ENCODE assay signal across 13 cellular contexts in genomic region chr2:30580394-30580793, GRCh38.
"Had no signal": no experiment of that assay in that cellular context is flagged by ENCODE, and none has a peak within 500 bp of the region (broad histone marks: within the 10 kb centered on the region; RNA-seq: fewer than 3 reads in every experiment).

No MANE protein-coding gene starts in this region.

- H3K27me3 Mint-ChIP-seq: activated naive CD8-positive, alpha-beta T cell; dendritic cell treated with granulocyte-macrophage colony-stimulating factor and Interleukin-4, amounts not matched to agents 40 ng/mL and 50 ng/mL, for 4 days; effector memory CD8-positive, alpha-beta T cell; naive thymus-derived CD4-positive, alpha-beta T cell had no signal

- H3K4me1 Mint-ChIP-seq: mesothelial cell of epicardium had no signal

- ATAC-seq: effector memory CD8-positive, alpha-beta T cell; gastroesophageal sphincter; naive thymus-derived CD4-positive, alpha-beta T cell had no signal

- H3K9me3 Mint-ChIP-seq: activated T-helper 2 cell treated with anti-CD3 and anti-CD28 coated beads, Interferon-gamma antibody, Interleukin-2, Interleukin-4, amounts not matched to agents 10 μg/mL and 5 μg/mL and 100 μg/mL, durations not matched to agents 14 hours and 24 hours and 36 hours; dendritic cell treated with granulocyte-macrophage colony-stimulating factor and Interleukin-4, amounts not matched to agents 40 ng/mL and 50 ng/mL, for 4 days; effector memory CD8-positive, alpha-beta T cell; mesothelial cell of epicardium; naive thymus-derived CD4-positive, alpha-beta T cell had no signal

- H3K27ac Mint-ChIP-seq: activated T-helper 2 cell treated with anti-CD3 and anti-CD28 coated beads, Interferon-gamma antibody, Interleukin-2, Interleukin-4, amounts not matched to agents 10 μg/mL and 5 μg/mL and 100 μg/mL, durations not matched to agents 14 hours and 24 hours and 36 hours; dendritic cell treated with granulocyte-macrophage colony-stimulating factor and Interleukin-4, amounts not matched to agents 40 ng/mL and 50 ng/mL, for 4 days; mesothelial cell of epicardium had no signal

- H3K4me3 Mint-ChIP-seq: activated naive CD8-positive, alpha-beta T cell; dendritic cell treated with granulocyte-macrophage colony-stimulating factor and Interleukin-4, amounts not matched to agents 40 ng/mL and 50 ng/mL, for 4 days; effector memory CD8-positive, alpha-beta T cell; mesothelial cell of epicardium; naive thymus-derived CD4-positive, alpha-beta T cell had no signal

- DNase-seq: activated CD4-positive, alpha-beta T cell treated with anti-CD3 and anti-CD28 coated beads for 48 hours; activated CD8-positive, alpha-beta memory T cell treated with anti-CD3 and anti-CD28 coated beads for 24 hours; anterior cingulate cortex; cerebellar nuclear complex; effector memory CD8-positive, alpha-beta T cell; naive thymus-derived CD4-positive, alpha-beta T cell; stimulated activated CD4-positive, alpha-beta T cell treated with anti-CD3 and anti-CD28 coated beads, Interleukin-4, amount 100 ng/mL, for 4 hours; tibial artery had no signal
